ENCODE assay signal across 8 cellular contexts in the genomic region with DNA sequence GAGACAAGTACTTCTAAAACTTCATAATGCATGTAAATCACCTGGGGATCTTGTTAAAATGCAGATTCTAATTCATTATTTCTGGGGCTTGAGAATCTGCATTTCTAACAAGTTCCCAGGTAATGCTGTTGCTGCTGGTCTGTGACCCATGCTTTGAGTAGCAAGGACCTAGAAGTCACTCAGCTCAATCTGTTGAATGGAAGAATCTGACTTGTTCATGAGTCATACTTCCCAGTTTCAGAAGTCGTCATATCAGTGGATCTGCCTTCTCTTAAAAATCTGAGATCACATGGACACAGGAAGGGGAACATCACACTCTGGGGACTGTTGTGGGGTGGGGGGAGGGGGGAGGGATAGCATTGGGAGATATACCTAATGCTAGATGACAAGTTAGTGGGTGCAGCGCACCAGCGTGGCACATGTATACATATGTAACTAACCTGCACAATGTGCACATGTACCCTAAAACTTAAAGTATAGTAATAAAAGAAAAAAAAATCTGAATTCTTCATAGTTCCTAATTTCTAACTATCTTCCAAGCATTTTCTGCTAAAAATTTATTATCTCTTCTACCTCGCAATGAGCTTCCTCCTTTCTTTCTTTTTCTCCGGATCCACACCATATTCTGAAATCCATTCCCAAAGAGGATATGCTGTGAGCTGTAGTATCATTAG. TPM values are rescaled to one million over a fixed set of nuclear protein-coding genes. Genes with fewer than 3 reads are reported as not detected.
DNase-seq lines count a peak whose midpoint lies in the region; ATAC-seq and TF ChIP-seq lines count a peak whose summit lies in the region.
"Not testable (repeated sequence)": the region's sequence is repeated elsewhere in the genome, so short reads cannot be mapped to it uniquely, and the experiment has no call there.

No MANE protein-coding gene starts in this region.

- TF ChIP-seq CTCF in fibroblast of pulmonary artery (IDR thresholded peaks at IDR 0.05; ENCODE audit: low read length, missing control alignments), result not testable (repeated sequence)

- intact Hi-C loops in sciatic nerve (cut with DNase I), result not testable (repeated sequence)

- H3K4me1 Mint-ChIP-seq in activated T-cell treated with anti-CD3 and anti-CD28 coated beads, Interleukin-2, amount 50 U/mL, for 72 hours (ENCODE audit: low read depth), result peaks cover 79% of the 10 kb centered on the region

- DNase-seq in HCEC 1CT (peak; percentile 88), RKO (ENCODE audit: low spot score) (peak; percentile 77), fibroblast of pulmonary artery (ENCODE audit: low read depth) (peak; percentile 73)
- DNase-seq in activated T-cell treated with anti-CD3 and anti-CD28 coated beads, Interleukin-2, amount 50 U/mL, for 72 hours, result peak; percentile 43 to 57
- DNase-seq in sciatic nerve (ENCODE audit: low spot score), result not testable (repeated sequence)

- not testable (repeated sequence) for H3K4me3 ChIP-seq in BLaER1 treated with 17β-estradiol and CSF1 and Interleukin-3, amounts not matched to agents 10 nM and 100 nM; fibroblast of pulmonary artery (replicated peaks; ENCODE audit: low read depth, low read length)

- not testable (repeated sequence) for H4K20me1 ChIP-seq in BLaER1 treated with 17β-estradiol and CSF1 and Interleukin-3, amounts not matched to agents 10 nM and 100 nM

- peak overlapping the region; percentile 70 to 78 for H3K4me3 Mint-ChIP-seq in activated T-cell treated with anti-CD3 and anti-CD28 coated beads, Interleukin-2, amount 50 U/mL, for 72 hours

- H3K4me1 ChIP-seq in BLaER1 treated with 17β-estradiol and CSF1 and Interleukin-3, amounts not matched to agents 10 nM and 100 nM, result peaks cover 3 to 83% (median 43%) of the 10 kb centered on the region in 10 experiments

- H3K27me3 Mint-ChIP-seq in activated T-cell treated with anti-CD3 and anti-CD28 coated beads, Interleukin-2, amount 50 U/mL, for 72 hours (ENCODE audit: low read depth), result not testable (repeated sequence)

- peak overlapping the region in 10 of 11 experiments; percentile 25 to 89 (median 64); a peak in 17 of 22 replicates for H3K4me2 ChIP-seq in BLaER1 treated with 17β-estradiol and CSF1 and Interleukin-3, amounts not matched to agents 10 nM and 100 nM

- not testable (repeated sequence) for H3K36me3 Mint-ChIP-seq in activated T-cell treated with anti-CD3 and anti-CD28 coated beads, Interleukin-2, amount 50 U/mL, for 72 hours (ENCODE audit: insufficient read depth in 2 of 2)

- peak overlapping the region in 10 of 11 experiments; percentile 8 to 78 (median 57); a peak in 16 of 22 replicates for H3K27ac ChIP-seq in BLaER1 treated with 17β-estradiol and CSF1 and Interleukin-3, amounts not matched to agents 10 nM and 100 nM

- H3K9me3 ChIP-seq in BLaER1 treated with 17β-estradiol and CSF1 and Interleukin-3, amounts not matched to agents 10 nM and 100 nM (replicated peaks in 1 of 11), result not testable (repeated sequence)

- H3K9ac ChIP-seq in BLaER1 treated with 17β-estradiol and CSF1 and Interleukin-3, amounts not matched to agents 10 nM and 100 nM, result not testable (repeated sequence)

- H3K36me3 ChIP-seq in BLaER1 treated with 17β-estradiol and CSF1 and Interleukin-3, amounts not matched to agents 10 nM and 100 nM, result not testable (repeated sequence)

- H3K27ac Mint-ChIP-seq in activated T-cell treated with anti-CD3 and anti-CD28 coated beads, Interleukin-2, amount 50 U/mL, for 72 hours, result peak overlapping the region; percentile 90

- H3K27me3 ChIP-seq in BLaER1 treated with 17β-estradiol and CSF1 and Interleukin-3, amounts not matched to agents 10 nM and 100 nM, result not testable (repeated sequence)

- ATAC-seq in GM18873 (IDR thresholded peaks at IDR 0.05; ENCODE audit: low FRiP score, unreplicated experiment) (peak; percentile 70), HG03354 (IDR thresholded peaks at IDR 0.05; ENCODE audit: poor library complexity, severe bottlenecking, unreplicated experiment) (peak; percentile 76), sciatic nerve (peak; percentile 42)
- peak; percentile 91 to 93 for ATAC-seq in activated T-cell treated with anti-CD3 and anti-CD28 coated beads, Interleukin-2, amount 50 U/mL, for 72 hours (replicated peaks in 1 of 2)

- H3K9me3 Mint-ChIP-seq in activated T-cell treated with anti-CD3 and anti-CD28 coated beads, Interleukin-2, amount 50 U/mL, for 72 hours, result not testable (repeated sequence)

RNA-seq across cellular contexts. Expression of a gene that starts 46.2 kb away (rescaled TPM):
- total RNA-seq in activated T-cell treated with anti-CD3 and anti-CD28 coated beads, Interleukin-2, amount 50 U/mL, for 72 hours, result 1 to 10 TPM; 5.3 to 5.6 TPM
- 37.1 TPM for total RNA-seq in sciatic nerve

Comparison
In these comparisons a context has a peak if more than half of its experiments do, and no peak if none do; other contexts are left out.
1. ATAC-seq: peak in every context shown above with its lines; median percentile 92 in activated T-cell treated with anti-CD3 and anti-CD28 coated beads, Interleukin-2, amount 50 U/mL, for 72 hours; 76 in HG03354; 70 in GM18873; 42 in sciatic nerve.